In the genomic region with DNA sequence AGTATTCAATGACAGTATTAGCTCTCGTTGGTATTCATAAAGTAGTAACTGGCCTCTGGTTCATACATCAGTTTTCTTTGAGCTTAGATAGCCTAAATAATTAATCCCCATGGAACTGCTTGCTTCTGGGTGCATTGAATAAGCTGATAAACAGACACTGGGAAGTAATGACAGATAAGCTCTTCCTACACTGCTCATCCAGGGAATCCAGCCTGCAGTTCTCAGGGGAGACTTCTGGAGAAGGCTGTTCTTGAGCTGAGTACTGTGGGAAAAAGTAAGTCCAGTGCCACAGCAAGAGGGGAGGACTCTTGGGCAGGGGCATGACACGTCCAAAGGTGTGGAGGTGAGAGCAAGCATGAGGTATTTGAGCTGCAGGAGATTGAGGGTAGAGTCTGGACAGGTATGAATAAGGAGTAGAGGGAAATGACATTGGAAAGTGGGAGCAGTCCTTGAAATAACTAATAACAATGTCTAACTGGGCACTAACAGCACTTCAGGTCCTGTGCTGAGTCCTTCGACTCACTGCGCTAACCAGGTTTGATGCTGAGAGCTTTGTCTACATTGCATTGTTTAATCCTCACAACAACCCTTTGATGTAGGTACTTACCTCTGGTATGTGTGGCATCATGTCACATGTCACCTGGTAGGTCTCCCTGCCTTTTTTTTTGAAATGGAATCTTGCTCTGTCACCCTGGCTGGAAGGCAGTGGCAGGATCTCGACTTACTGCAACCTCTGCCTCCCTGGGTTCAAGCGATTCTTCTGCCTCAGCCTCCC, we compare ENCODE assay signal across 1 cellular context.
TF ChIP-seq lines count a peak whose summit lies in the region.

No MANE protein-coding gene starts in this region.

TF ChIP-seq in HepG2, 621 proteins besides CTCF, POLR2A, EP300 and RAD21:
- TF ChIP-seq PRMT3 (CRISPR knock-in tag; IDR thresholded peaks at IDR 0.05; ENCODE audit: borderline replicate concordance, low read depth) (no peak), SOX5 (CRISPR knock-in tag; IDR thresholded peaks at IDR 0.05; ENCODE audit: borderline replicate concordance) (peak; percentile 63; the same call in 1 of the 2 replicates), HNF1B (CRISPR knock-in tag; IDR thresholded peaks at IDR 0.05) (no peak), NCOA5 (CRISPR knock-in tag; IDR thresholded peaks at IDR 0.05) (no peak), SOX13 (IDR thresholded peaks at IDR 0.05) (no peak), SOX13 (CRISPR knock-in tag; conservative IDR thresholded peaks at IDR 0.05 in 1 of 2, IDR thresholded peaks at IDR 0.05 in 1 of 2) (peak in 1 of 2 experiments; percentile 73; a peak in 1 of 4 replicates), MAF1 (CRISPR knock-in tag; IDR thresholded peaks at IDR 0.05; ENCODE audit: borderline replicate concordance) (no peak), CENPBD1 (CRISPR knock-in tag; IDR thresholded peaks at IDR 0.05; ENCODE audit: borderline replicate concordance, low read depth) (no peak), ZBTB4 (CRISPR knock-in tag; IDR thresholded peaks at IDR 0.05; ENCODE audit: borderline replicate concordance) (no peak)
- TF ChIP-seq, protein P1, sequence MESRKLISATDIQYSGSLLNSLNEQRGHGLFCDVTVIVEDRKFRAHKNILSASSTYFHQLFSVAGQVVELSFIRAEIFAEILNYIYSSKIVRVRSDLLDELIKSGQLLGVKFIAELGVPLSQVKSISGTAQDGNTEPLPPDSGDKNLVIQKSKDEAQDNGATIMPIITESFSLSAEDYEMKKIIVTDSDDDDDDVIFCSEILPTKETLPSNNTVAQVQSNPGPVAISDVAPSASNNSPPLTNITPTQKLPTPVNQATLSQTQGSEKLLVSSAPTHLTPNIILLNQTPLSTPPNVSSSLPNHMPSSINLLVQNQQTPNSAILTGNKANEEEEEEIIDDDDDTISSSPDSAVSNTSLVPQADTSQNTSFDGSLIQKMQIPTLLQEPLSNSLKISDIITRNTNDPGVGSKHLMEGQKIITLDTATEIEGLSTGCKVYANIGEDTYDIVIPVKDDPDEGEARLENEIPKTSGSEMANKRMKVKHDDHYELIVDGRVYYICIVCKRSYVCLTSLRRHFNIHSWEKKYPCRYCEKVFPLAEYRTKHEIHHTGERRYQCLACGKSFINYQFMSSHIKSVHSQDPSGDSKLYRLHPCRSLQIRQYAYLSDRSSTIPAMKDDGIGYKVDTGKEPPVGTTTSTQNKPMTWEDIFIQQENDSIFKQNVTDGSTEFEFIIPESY (CRISPR knock-in tag; IDR thresholded peaks at IDR 0.05) = peak; percentile 56
- TF ChIP-seq, protein P2, sequence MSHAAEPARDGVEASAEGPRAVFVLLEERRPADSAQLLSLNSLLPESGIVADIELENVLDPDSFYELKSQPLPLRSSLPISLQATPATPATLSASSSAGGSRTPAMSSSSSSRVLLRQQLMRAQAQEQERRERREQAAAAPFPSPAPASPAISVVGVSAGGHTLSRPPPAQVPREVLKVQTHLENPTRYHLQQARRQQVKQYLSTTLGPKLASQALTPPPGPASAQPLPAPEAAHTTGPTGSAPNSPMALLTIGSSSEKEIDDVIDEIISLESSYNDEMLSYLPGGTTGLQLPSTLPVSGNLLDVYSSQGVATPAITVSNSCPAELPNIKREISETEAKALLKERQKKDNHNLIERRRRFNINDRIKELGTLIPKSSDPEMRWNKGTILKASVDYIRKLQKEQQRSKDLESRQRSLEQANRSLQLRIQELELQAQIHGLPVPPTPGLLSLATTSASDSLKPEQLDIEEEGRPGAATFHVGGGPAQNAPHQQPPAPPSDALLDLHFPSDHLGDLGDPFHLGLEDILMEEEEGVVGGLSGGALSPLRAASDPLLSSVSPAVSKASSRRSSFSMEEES (CRISPR knock-in tag; IDR thresholded peaks at IDR 0.05) = 0 out of 2 replicates have a peak, but pooled peaks have one; percentile 34
TF ChIP-seq in HepG2: peak in this region for 4.
